1 cellular context compared by ENCODE assay signal in the genomic region with DNA sequence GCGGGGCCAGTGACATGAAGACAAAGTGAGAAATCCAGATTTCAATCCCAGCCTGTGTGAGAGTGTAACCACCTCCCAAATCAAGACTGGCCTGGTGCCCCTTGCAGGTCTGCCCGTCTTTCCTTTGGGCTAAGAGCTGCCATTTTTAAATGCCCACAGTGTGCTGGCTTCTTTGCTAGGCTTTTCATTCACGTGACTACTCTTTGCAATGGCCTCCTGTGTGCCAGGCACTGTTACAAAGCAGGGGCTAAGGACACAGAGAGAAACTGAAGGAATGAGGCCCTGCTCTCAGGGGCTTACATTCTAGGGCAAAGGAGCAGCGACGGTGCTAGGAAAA.
TF ChIP-seq lines count a peak whose summit lies in the region.

No MANE protein-coding gene starts in this region.

TF ChIP-seq in H1, 55 proteins besides CTCF, POLR2A, EP300 and RAD21:
- TF ChIP-seq CBX5 (IDR thresholded peaks at IDR 0.05; ENCODE audit: low read depth, low read length) (no peak), SP4 (IDR thresholded peaks at IDR 0.05; ENCODE audit: low read length) (no peak), RBBP5 (IDR thresholded peaks at IDR 0.05; ENCODE audit: borderline replicate concordance, low read depth, low read length) (0 out of 2 replicates have a peak, but pooled peaks have one; percentile 36), SIRT6 (IDR thresholded peaks at IDR 0.05; ENCODE audit: low read length) (no peak), YY1 (IDR thresholded peaks at IDR 0.05; ENCODE audit: low read depth, low read length) (peak; percentile 83; the same call in 1 of the 2 replicates), PHF8 (conservative IDR thresholded peaks at IDR 0.05; ENCODE audit: low read depth, low read length) (no peak), SIN3A (conservative IDR thresholded peaks at IDR 0.05 in 1 of 2, IDR thresholded peaks at IDR 0.05 in 1 of 2; ENCODE audit: low read depth in 1 of 2, low read length in 2 of 2) (no peak), TAF7 (optimal IDR thresholded peaks at IDR 0.05; ENCODE audit: borderline replicate concordance, low read depth, low read length) (peak; percentile 6), NANOG (IDR thresholded peaks at IDR 0.05; ENCODE audit: insufficient read depth, low read depth, low read length, poor library complexity, severe bottlenecking) (no peak)
- TF ChIP-seq, protein P1, sequence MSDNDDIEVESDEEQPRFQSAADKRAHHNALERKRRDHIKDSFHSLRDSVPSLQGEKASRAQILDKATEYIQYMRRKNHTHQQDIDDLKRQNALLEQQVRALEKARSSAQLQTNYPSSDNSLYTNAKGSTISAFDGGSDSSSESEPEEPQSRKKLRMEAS (IDR thresholded peaks at IDR 0.05): 0 out of 2 replicates have a peak, but pooled peaks have one; percentile 13
- TF ChIP-seq, protein P2, sequence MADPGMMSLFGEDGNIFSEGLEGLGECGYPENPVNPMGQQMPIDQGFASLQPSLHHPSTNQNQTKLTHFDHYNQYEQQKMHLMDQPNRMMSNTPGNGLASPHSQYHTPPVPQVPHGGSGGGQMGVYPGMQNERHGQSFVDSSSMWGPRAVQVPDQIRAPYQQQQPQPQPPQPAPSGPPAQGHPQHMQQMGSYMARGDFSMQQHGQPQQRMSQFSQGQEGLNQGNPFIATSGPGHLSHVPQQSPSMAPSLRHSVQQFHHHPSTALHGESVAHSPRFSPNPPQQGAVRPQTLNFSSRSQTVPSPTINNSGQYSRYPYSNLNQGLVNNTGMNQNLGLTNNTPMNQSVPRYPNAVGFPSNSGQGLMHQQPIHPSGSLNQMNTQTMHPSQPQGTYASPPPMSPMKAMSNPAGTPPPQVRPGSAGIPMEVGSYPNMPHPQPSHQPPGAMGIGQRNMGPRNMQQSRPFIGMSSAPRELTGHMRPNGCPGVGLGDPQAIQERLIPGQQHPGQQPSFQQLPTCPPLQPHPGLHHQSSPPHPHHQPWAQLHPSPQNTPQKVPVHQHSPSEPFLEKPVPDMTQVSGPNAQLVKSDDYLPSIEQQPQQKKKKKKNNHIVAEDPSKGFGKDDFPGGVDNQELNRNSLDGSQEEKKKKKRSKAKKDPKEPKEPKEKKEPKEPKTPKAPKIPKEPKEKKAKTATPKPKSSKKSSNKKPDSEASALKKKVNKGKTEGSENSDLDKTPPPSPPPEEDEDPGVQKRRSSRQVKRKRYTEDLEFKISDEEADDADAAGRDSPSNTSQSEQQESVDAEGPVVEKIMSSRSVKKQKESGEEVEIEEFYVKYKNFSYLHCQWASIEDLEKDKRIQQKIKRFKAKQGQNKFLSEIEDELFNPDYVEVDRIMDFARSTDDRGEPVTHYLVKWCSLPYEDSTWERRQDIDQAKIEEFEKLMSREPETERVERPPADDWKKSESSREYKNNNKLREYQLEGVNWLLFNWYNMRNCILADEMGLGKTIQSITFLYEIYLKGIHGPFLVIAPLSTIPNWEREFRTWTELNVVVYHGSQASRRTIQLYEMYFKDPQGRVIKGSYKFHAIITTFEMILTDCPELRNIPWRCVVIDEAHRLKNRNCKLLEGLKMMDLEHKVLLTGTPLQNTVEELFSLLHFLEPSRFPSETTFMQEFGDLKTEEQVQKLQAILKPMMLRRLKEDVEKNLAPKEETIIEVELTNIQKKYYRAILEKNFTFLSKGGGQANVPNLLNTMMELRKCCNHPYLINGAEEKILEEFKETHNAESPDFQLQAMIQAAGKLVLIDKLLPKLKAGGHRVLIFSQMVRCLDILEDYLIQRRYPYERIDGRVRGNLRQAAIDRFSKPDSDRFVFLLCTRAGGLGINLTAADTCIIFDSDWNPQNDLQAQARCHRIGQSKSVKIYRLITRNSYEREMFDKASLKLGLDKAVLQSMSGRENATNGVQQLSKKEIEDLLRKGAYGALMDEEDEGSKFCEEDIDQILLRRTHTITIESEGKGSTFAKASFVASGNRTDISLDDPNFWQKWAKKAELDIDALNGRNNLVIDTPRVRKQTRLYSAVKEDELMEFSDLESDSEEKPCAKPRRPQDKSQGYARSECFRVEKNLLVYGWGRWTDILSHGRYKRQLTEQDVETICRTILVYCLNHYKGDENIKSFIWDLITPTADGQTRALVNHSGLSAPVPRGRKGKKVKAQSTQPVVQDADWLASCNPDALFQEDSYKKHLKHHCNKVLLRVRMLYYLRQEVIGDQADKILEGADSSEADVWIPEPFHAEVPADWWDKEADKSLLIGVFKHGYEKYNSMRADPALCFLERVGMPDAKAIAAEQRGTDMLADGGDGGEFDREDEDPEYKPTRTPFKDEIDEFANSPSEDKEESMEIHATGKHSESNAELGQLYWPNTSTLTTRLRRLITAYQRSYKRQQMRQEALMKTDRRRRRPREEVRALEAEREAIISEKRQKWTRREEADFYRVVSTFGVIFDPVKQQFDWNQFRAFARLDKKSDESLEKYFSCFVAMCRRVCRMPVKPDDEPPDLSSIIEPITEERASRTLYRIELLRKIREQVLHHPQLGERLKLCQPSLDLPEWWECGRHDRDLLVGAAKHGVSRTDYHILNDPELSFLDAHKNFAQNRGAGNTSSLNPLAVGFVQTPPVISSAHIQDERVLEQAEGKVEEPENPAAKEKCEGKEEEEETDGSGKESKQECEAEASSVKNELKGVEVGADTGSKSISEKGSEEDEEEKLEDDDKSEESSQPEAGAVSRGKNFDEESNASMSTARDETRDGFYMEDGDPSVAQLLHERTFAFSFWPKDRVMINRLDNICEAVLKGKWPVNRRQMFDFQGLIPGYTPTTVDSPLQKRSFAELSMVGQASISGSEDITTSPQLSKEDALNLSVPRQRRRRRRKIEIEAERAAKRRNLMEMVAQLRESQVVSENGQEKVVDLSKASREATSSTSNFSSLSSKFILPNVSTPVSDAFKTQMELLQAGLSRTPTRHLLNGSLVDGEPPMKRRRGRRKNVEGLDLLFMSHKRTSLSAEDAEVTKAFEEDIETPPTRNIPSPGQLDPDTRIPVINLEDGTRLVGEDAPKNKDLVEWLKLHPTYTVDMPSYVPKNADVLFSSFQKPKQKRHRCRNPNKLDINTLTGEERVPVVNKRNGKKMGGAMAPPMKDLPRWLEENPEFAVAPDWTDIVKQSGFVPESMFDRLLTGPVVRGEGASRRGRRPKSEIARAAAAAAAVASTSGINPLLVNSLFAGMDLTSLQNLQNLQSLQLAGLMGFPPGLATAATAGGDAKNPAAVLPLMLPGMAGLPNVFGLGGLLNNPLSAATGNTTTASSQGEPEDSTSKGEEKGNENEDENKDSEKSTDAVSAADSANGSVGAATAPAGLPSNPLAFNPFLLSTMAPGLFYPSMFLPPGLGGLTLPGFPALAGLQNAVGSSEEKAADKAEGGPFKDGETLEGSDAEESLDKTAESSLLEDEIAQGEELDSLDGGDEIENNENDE (IDR thresholded peaks at IDR 0.05; ENCODE audit: insufficient replicate concordance, low read length): no peak
